In the genomic region with DNA sequence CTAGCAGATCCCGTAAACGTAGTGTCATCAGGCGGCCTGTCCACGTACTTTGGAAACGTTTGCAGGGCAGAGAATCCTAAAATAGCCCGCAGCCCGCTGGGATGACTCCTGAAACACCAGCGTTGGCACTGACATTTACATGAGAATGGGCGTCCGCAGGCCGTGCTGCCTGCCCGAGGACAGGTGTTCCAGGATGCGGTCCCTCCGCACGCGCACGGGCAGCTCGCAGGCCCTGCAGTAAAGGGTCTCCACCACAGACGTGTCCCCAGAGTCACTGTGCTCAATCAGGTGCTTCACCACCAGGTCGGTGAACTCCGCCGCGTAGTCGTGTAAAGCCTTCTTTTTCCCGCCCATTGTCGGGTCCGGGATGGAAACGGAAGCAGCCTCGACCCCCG, we compare ENCODE assay signal across 8 cellular contexts. TPM values are rescaled to one million over a fixed set of nuclear protein-coding genes. Genes with fewer than 3 reads are reported as not detected.
DNase-seq lines count a peak whose midpoint lies in the region; ATAC-seq, FAIRE-seq and TF ChIP-seq lines count a peak whose summit lies in the region.

No MANE protein-coding gene starts in this region.

- no peak for DNase-seq in T-helper 2 cell treated with Interferon-gamma antibody and Interleukin-4, amounts not matched to agents 5 μg/mL and 100 μg/mL, for 36 hours (ENCODE audit: low spot score)
- DNase-seq in T-helper 2 cell (no peak), kidney (peak; percentile 72), tibial artery (no peak)
- DNase-seq in activated CD4-positive, CD25-positive, alpha-beta regulatory T cell (lab: John Stamatoyannopoulos, UW) = no peak
- no peak for DNase-seq in stimulated activated CD4-positive, alpha-beta T cell treated with anti-CD3 and anti-CD28 coated beads, Interleukin-4, amount 100 ng/mL, for 4 hours

- H3K36me3 ChIP-seq in kidney (ENCODE audit: control insufficient read depth in 1 of 2, insufficient read depth in 2 of 2, low read length in 2 of 2) (peaks cover 0 to 7% of the 10 kb centered on the region in 2 donors), tibial artery (peaks cover 9 to 44% (median 19%) of the 10 kb centered on the region in 3 donors)

- H3K9me3 Mint-ChIP-seq in T-helper 2 cell treated with Interferon-gamma antibody and Interleukin-4, amounts not matched to agents 5 μg/mL and 100 μg/mL, for 36 hours = no peaks in the 10 kb centered on the region

- peak overlapping the region; percentile 55 to 66 for H3K4me3 ChIP-seq in kidney (ENCODE audit: low read length in 2 of 2)
- H3K4me3 ChIP-seq in tibial artery = peak overlapping the region; percentile 63 to 96

- H3K27me3 Mint-ChIP-seq in T-helper 2 cell treated with Interferon-gamma antibody and Interleukin-4, amounts not matched to agents 5 μg/mL and 100 μg/mL, for 36 hours (ENCODE audit: low read depth) = peaks cover 2% of the 10 kb centered on the region

- intact Hi-C loops in kidney (cut with DNase I) (no loop called here), tibial artery (cut with DNase I; ENCODE audit: low total_unique reads) (loop anchor here (10.0 kb wide), 1 partner anchor 58 kb away; no protein-coding TSS in a partner anchor)

- peak overlapping the region in 1 of 2 donors; percentile 19 for H3K9ac ChIP-seq in kidney (ENCODE audit: low read length in 2 of 2)

- H3K4me1 Mint-ChIP-seq in T-helper 2 cell treated with Interferon-gamma antibody and Interleukin-4, amounts not matched to agents 5 μg/mL and 100 μg/mL, for 36 hours (ENCODE audit: low read depth) = peaks cover 14% of the 10 kb centered on the region

- peaks cover 0 to 10% of the 10 kb centered on the region in 2 donors for H3K4me1 ChIP-seq in kidney (ENCODE audit: control insufficient read depth in 1 of 2, insufficient read depth in 1 of 2, low read depth in 1 of 2, low read length in 2 of 2)
- peaks cover 0 to 36% (median 21%) of the 10 kb centered on the region in 4 donors for H3K4me1 ChIP-seq in tibial artery

- peak overlapping the region; percentile 34 for H3K27ac Mint-ChIP-seq in T-helper 2 cell treated with Interferon-gamma antibody and Interleukin-4, amounts not matched to agents 5 μg/mL and 100 μg/mL, for 36 hours

- ATAC-seq in HG03039 (IDR thresholded peaks at IDR 0.05; ENCODE audit: unreplicated experiment) = no peak

- H3K4me3 Mint-ChIP-seq in T-helper 2 cell treated with Interferon-gamma antibody and Interleukin-4, amounts not matched to agents 5 μg/mL and 100 μg/mL, for 36 hours = peak overlapping the region; percentile 79

- H3K9me3 ChIP-seq in kidney (ENCODE audit: control insufficient read depth in 1 of 2, low read length in 2 of 2) = no peaks in the 10 kb centered on the region
- no peaks in the 10 kb centered on the region for H3K9me3 ChIP-seq in tibial artery

- FAIRE-seq in kidney (lab: Jason Lieb, UNC) = no peak

- TF ChIP-seq CTCF in kidney (IDR thresholded peaks at IDR 0.05; ENCODE audit: borderline replicate concordance, extremely low read depth, insufficient read depth) = no peak
- TF ChIP-seq CTCF in tibial artery (IDR thresholded peaks at IDR 0.05) = no peak

- H3K27me3 ChIP-seq in tibial artery = peaks cover 0 to 3% of the 10 kb centered on the region in 2 donors

- H3K27ac ChIP-seq in angular gyrus (ENCODE audit: low read depth, low read length) (peak overlapping the region; percentile 35), kidney (ENCODE audit: low read depth in 2 of 2, low read length in 2 of 2) (no peak overlapping the region), tibial artery (peak overlapping the region; percentile 75 to 81)

- H3K36me3 Mint-ChIP-seq in T-helper 2 cell treated with Interferon-gamma antibody and Interleukin-4, amounts not matched to agents 5 μg/mL and 100 μg/mL, for 36 hours (ENCODE audit: low read depth) = no peaks in the 10 kb centered on the region

RNA-seq across cellular contexts. Expression of a gene that starts 5.9 kb away (rescaled TPM):
- total RNA-seq in kidney = not detected
- polyA plus RNA-seq in kidney (ENCODE audit: insufficient read depth, low read depth, low replicate concordance) = not detected

RNA-seq across cellular contexts. Expression of a gene that starts 26.2 kb away (rescaled TPM):
- 7.0 TPM for total RNA-seq in kidney
- polyA plus RNA-seq in kidney (ENCODE audit: insufficient read depth, low read depth, low replicate concordance) = 49.5 TPM

RNA-seq across cellular contexts. Expression of a gene that starts 49.9 kb away (rescaled TPM):
- 42.4 TPM for total RNA-seq in kidney
- 28.8 TPM for polyA plus RNA-seq in kidney (ENCODE audit: insufficient read depth, low read depth, low replicate concordance)

Comparison
In these comparisons a context has a peak if more than half of its experiments do, and no peak if none do; other contexts are left out.
1. H3K27ac ChIP-seq: peak in angular gyrus (single experiment) and tibial artery (2 of 2); none in kidney (0 of 2).